ENCODE assay signal across 1 cellular context in genomic region chr9:72675586-72675985, GRCh38.
TF ChIP-seq lines count a peak whose summit lies in the region.

No MANE protein-coding gene starts in this region.

TF ChIP-seq in H1, 55 proteins besides CTCF, POLR2A, EP300 and RAD21 (continued from another document):
- TF ChIP-seq ATF3 (IDR thresholded peaks at IDR 0.05; ENCODE audit: insufficient read depth, low read depth, low read length), result no peak
- no peak for TF ChIP-seq SIN3A (conservative IDR thresholded peaks at IDR 0.05 in 1 of 2, IDR thresholded peaks at IDR 0.05 in 1 of 2; ENCODE audit: low read depth in 1 of 2, low read length in 2 of 2)
- no peak for TF ChIP-seq RFX5 (IDR thresholded peaks at IDR 0.05; ENCODE audit: borderline replicate concordance, low read depth, low read length)
- TF ChIP-seq SP4 (IDR thresholded peaks at IDR 0.05; ENCODE audit: low read length), result no peak
